ENCODE assay signal across 9 cellular contexts in genomic region chr2:84495539-84496146, GRCh38. TPM values are rescaled to one million over a fixed set of nuclear protein-coding genes. Genes with fewer than 3 reads are reported as not detected.
DNase-seq lines count a peak whose midpoint lies in the region; ATAC-seq, FAIRE-seq and TF ChIP-seq lines count a peak whose summit lies in the region.
"Had no signal": no experiment of that assay in that cellular context is flagged by ENCODE, and none has a peak within 500 bp of the region (broad histone marks: within the 10 kb centered on the region; RNA-seq: fewer than 3 reads in every experiment).

No MANE protein-coding gene starts in this region.

- peak; percentile 71 for DNase-seq in G401 (ENCODE audit: low spot score)
- no peak for DNase-seq in H9
- DNase-seq in MM.1S: peak; percentile 73
- peak; percentile 82 for DNase-seq in SK-MEL-5 (ENCODE audit: low read depth, low spot score)
- no peak for DNase-seq in right lobe of liver
- no peak for DNase-seq in upper lobe of right lung

- no peak for TF ChIP-seq POLR2A in right lobe of liver (IDR thresholded peaks at IDR 0.05)

- no peak overlapping the region for H3K14ac ChIP-seq in H9 (ENCODE audit: insufficient read depth, low read length)

- H3K23ac ChIP-seq in H9 (ENCODE audit: insufficient read length, low read depth, low read length): no peak overlapping the region

- H3K27ac Mint-ChIP-seq in H9: no peak overlapping the region

- no CpG with 5 or more reads among the region's 8 CpGs for WGBS in H9 (ENCODE audit: extremely low coverage, insufficient read length, low lambda C conversion rate)
- WGBS in right lobe of liver (ENCODE audit: insufficient coverage, low coverage, low lambda C conversion rate, missing lambda C conversion rate): 19% methylated on average over 8 of the region's 8 CpGs

- no peaks in the 10 kb centered on the region for H3K9me3 Mint-ChIP-seq in H9

- intact Hi-C loops in right lobe of liver (cut with DNase I): loop anchor here (10.0 kb wide), 2 partner anchors 379 to 389 kb away; partner anchors contain the start of gene TRABD2A (in 1 of the 2)
- intact Hi-C loops in upper lobe of right lung (cut with DNase I): loop anchor here (10.0 kb wide), 2 partner anchors 369 to 439 kb away; no protein-coding TSS in a partner anchor

- no peak overlapping the region for H4K8ac ChIP-seq in H9 (replicated peaks; ENCODE audit: insufficient read length, low read depth, low read length)

- H3K79me1 ChIP-seq in H9 (ENCODE audit: insufficient read depth, low read depth, low read length, poor library complexity, severe bottlenecking): no peaks in the 10 kb centered on the region

- in situ Hi-C loops in G401 (cut with HindIII; ENCODE audit: low sequenced_read_pairs) (no loop called here), SK-MEL-5 (cut with HindIII; ENCODE audit: low pct_unique_long_range_greater_than_20kb, low sequenced_read_pairs) (no loop called here)

- no peaks in the 10 kb centered on the region for H3K36me3 Mint-ChIP-seq in H9 (ENCODE audit: insufficient read depth in 1 of 3, low read depth in 3 of 3)

- no peak overlapping the region for H2BK15ac ChIP-seq in H9 (ENCODE audit: low read depth, low read length)

- FAIRE-seq in colon (lab: Jason Lieb, UNC): peak; percentile 47

- ATAC-seq in right lobe of liver: peak; percentile 90 to 95 (median 94)
- peak; percentile 93 for ATAC-seq in upper lobe of right lung

- H3T11ph ChIP-seq in H9 (ENCODE audit: low read length): no peak overlapping the region

- H2BK20ac ChIP-seq in H9 (ENCODE audit: low read depth, low read length, poor library complexity, severe bottlenecking): no peak overlapping the region

- H3K36me3 ChIP-seq in MM.1S (replicated peaks; ENCODE audit: insufficient read depth, low read length): no peaks in the 10 kb centered on the region
- no peaks in the 10 kb centered on the region for H3K36me3 ChIP-seq in right lobe of liver
- no peaks in the 10 kb centered on the region for H3K36me3 ChIP-seq in upper lobe of right lung
- H3K36me3 ChIP-seq: neutrophil had no signal

- H2AFZ ChIP-seq in H9 (ENCODE audit: low read length) (no peak overlapping the region), MM.1S (ENCODE audit: low read length) (no peak overlapping the region)

- H3K4me2 ChIP-seq in H9 (ENCODE audit: insufficient read depth, insufficient read length, low read length) (no peak overlapping the region), MM.1S (ENCODE audit: low read depth, low read length) (no peak overlapping the region)

- H3K9me3 ChIP-seq in H9 (ENCODE audit: control insufficient read depth, low read depth, low read length): no peaks in the 10 kb centered on the region
- no peaks in the 10 kb centered on the region for H3K9me3 ChIP-seq in MM.1S (replicated peaks; ENCODE audit: insufficient read depth, low read length)
- H3K9me3 ChIP-seq in right lobe of liver: no peaks in the 10 kb centered on the region
- H3K9me3 ChIP-seq in upper lobe of right lung: no peaks in the 10 kb centered on the region
- H3K9me3 ChIP-seq: neutrophil had no signal

- H3K4me1 ChIP-seq in H9 (ENCODE audit: insufficient read depth, low read length) (no peaks in the 10 kb centered on the region), MM.1S (ENCODE audit: low read length) (peaks cover 7% of the 10 kb centered on the region; the same call in 1 of the 2 replicates), right lobe of liver (no peaks in the 10 kb centered on the region), upper lobe of right lung (no peaks in the 10 kb centered on the region)

- H3K4me1 Mint-ChIP-seq in H9: peaks cover 3% of the 10 kb centered on the region in 2 experiments; a peak in 1 of 4 replicates

- peak; percentile 74 for TF ChIP-seq CTCF in 22Rv1 (IDR thresholded peaks at IDR 0.05)
- peak; percentile 80 for TF ChIP-seq CTCF in H9 (conservative IDR thresholded peaks at IDR 0.05)
- peak; percentile 66 for TF ChIP-seq CTCF in MM.1S (IDR thresholded peaks at IDR 0.05; ENCODE audit: low read length)
- peak; percentile 70 to 81 (median 71) for TF ChIP-seq CTCF in right lobe of liver (IDR thresholded peaks at IDR 0.05)
- peak; percentile 78 for TF ChIP-seq CTCF in upper lobe of right lung (IDR thresholded peaks at IDR 0.05)

- H4K5ac ChIP-seq in H9 (ENCODE audit: insufficient read length, low read depth, low read length): no peak overlapping the region

- no peaks in the 10 kb centered on the region for H3K79me2 ChIP-seq in H9 (ENCODE audit: insufficient read depth, low read length)
- no peaks in the 10 kb centered on the region for H3K79me2 ChIP-seq in MM.1S (ENCODE audit: low read length)

- H3K9ac ChIP-seq in H9 (ENCODE audit: extremely low read depth, insufficient read length, low read length) (no peak overlapping the region), MM.1S (ENCODE audit: low read length) (no peak overlapping the region)

- no peaks in the 10 kb centered on the region for H3K9me2 ChIP-seq in MM.1S (replicated peaks; ENCODE audit: insufficient read depth, low read length)

- no peak overlapping the region for H2BK120ac ChIP-seq in H9 (ENCODE audit: low read depth, low read length, poor library complexity, severe bottlenecking)

- no peaks in the 10 kb centered on the region for H3K23me2 ChIP-seq in H9 (ENCODE audit: insufficient read length, low read depth, low read length, poor library complexity, severe bottlenecking)

- H3K4ac ChIP-seq in H9 (ENCODE audit: low read depth, low read length): no peak overlapping the region

- no peak overlapping the region for H3K18ac ChIP-seq in H9 (ENCODE audit: insufficient read length, low read depth, low read length)

- no peak overlapping the region for H2AK5ac ChIP-seq in H9 (ENCODE audit: insufficient read length, low read length)

- no peak overlapping the region for H2BK12ac ChIP-seq in H9 (ENCODE audit: insufficient read length, low read depth, low read length)

- peaks cover 4% of the 10 kb centered on the region; the same call in 1 of the 2 replicates for H3K27me3 Mint-ChIP-seq in H9 (ENCODE audit: low read depth)

- H3F3A ChIP-seq in MM.1S (ENCODE audit: insufficient read depth, low read length): no peaks in the 10 kb centered on the region

- H3K4me3 ChIP-seq in MM.1S (ENCODE audit: low read length): no peak overlapping the region
- no peak overlapping the region for H3K4me3 ChIP-seq in right lobe of liver
- no peak overlapping the region for H3K4me3 ChIP-seq in upper lobe of right lung

- H3K27ac ChIP-seq in 22Rv1 (no peak overlapping the region), H9 (ENCODE audit: insufficient read length, low read depth, low read length) (no peak overlapping the region), MM.1S (ENCODE audit: low read length) (no peak overlapping the region), right lobe of liver (no peak overlapping the region), upper lobe of right lung (no peak overlapping the region)
- H3K27ac ChIP-seq: neutrophil had no signal

- no peak overlapping the region for H4K91ac ChIP-seq in H9 (ENCODE audit: insufficient read length, low read depth, low read length)

- H3K56ac ChIP-seq in H9 (ENCODE audit: insufficient read length, low read depth, low read length): no peak overlapping the region

- no peak overlapping the region for H3K4me3 Mint-ChIP-seq in H9

- H4K20me1 ChIP-seq in H9 (ENCODE audit: control insufficient read depth, insufficient read depth, insufficient read length) (no peaks in the 10 kb centered on the region), MM.1S (ENCODE audit: insufficient read depth, low read length) (no peaks in the 10 kb centered on the region)

- H3K27me3 ChIP-seq in H9 (ENCODE audit: insufficient read depth, low read length): no peaks in the 10 kb centered on the region
- H3K27me3 ChIP-seq in MM.1S (replicated peaks; ENCODE audit: insufficient read depth, low read length): no peaks in the 10 kb centered on the region
- H3K27me3 ChIP-seq in right lobe of liver: no peaks in the 10 kb centered on the region
- H3K27me3 ChIP-seq in upper lobe of right lung: no peaks in the 10 kb centered on the region
- H3K27me3 ChIP-seq: neutrophil had no signal

- no peak overlapping the region for H2BK5ac ChIP-seq in H9 (ENCODE audit: insufficient read length, low read length)

RNA-seq across cellular contexts. Expression of gene DNAH6, which starts 20.7 kb away (rescaled TPM):
- total RNA-seq in G401 (2014; rRNA removed; shearing (Covaris generic)): under 0.01 TPM in 2 replicates
- total RNA-seq in H9 (2021) (0.09 and 0.26 TPM in 2 replicates), right lobe of liver (1 to 10 TPM in 3 of 6 experiments, under 1 TPM in 3; 0.66 to 2.3 (median 1.3) TPM), upper lobe of right lung (1.1 TPM)
- 12.1 and 15.6 TPM in 2 replicates for total RNA-seq in SK-MEL-5 (2014; rRNA removed; shearing (Covaris generic))
- 7.5 and 9.3 TPM in 2 replicates for polyA plus RNA-seq in SK-MEL-5 (2015; cell fraction: cytosol; rRNA removed)
- polyA plus RNA-seq in SK-MEL-5 (2015; cell fraction: nucleus; rRNA removed): 8.6 and 10.6 TPM in 2 replicates

RNA-seq across cellular contexts. Expression of gene SUCLG1, which starts 36.6 kb away (rescaled TPM):
- total RNA-seq in G401 (2014; rRNA removed; shearing (Covaris generic)): 33.3 and 49.6 TPM in 2 replicates
- total RNA-seq in H9 (2021): 37.6 and 40.0 TPM in 2 replicates
- 184 and 194 TPM in 2 replicates for total RNA-seq in SK-MEL-5 (2014; rRNA removed; shearing (Covaris generic))
- polyA plus RNA-seq in SK-MEL-5 (2015; cell fraction: cytosol; rRNA removed): 182 and 197 TPM in 2 replicates
- 134 and 144 TPM in 2 replicates for polyA plus RNA-seq in SK-MEL-5 (2015; cell fraction: nucleus; rRNA removed)
- total RNA-seq in right lobe of liver: 10 to 100 TPM; 73.4 to 86.7 (median 82.8) TPM
- 52.7 TPM for total RNA-seq in upper lobe of right lung

Comparison
In these comparisons a context has a peak if more than half of its experiments do, and no peak if none do; other contexts are left out.
1. DNase-seq: peak in G401 (single experiment), MM.1S (single experiment) and SK-MEL-5 (single experiment); none in H9 (single experiment), right lobe of liver (0 of 3) and upper lobe of right lung (single experiment).
2. Peak in every context shown above with its lines, with median percentiles within 50 percentile points of each other: CTCF ChIP-seq.